ENCODE assay signal across 1 cellular context in genomic region chr22:19641983-19642451, GRCh38.
A peak's percentile ranks its signal among the peaks of the same experiment; 100 is the strongest.
TF ChIP-seq lines count a peak whose summit lies in the region.

No MANE protein-coding gene starts in this region.

TF ChIP-seq in K562, 482 proteins besides CTCF, POLR2A, EP300 and RAD21 (continued from another document and continues in another):
- no peak for TF ChIP-seq ZNF140 (CRISPR knock-in tag; IDR thresholded peaks at IDR 0.05)
- peak in 1 of 2 experiments; percentile 25; a peak in 1 of 4 replicates for TF ChIP-seq NONO (IDR thresholded peaks at IDR 0.05; ENCODE audit: low read depth in 2 of 2, low read length in 1 of 2)
- no peak for TF ChIP-seq MNT (conservative IDR thresholded peaks at IDR 0.05)
- 0 out of 2 replicates have a peak, but pooled peaks have one; percentile 40 for TF ChIP-seq ZBTB9 (CRISPR knock-in tag; IDR thresholded peaks at IDR 0.05)
- TF ChIP-seq HDAC8 (tag; IDR thresholded peaks at IDR 0.05), result 0 out of 2 replicates have a peak, but pooled peaks have one; percentile 37
- no peak for TF ChIP-seq ZBTB40 (IDR thresholded peaks at IDR 0.05)
- peak; percentile 68 for TF ChIP-seq ZBTB40 (CRISPR knock-in tag; IDR thresholded peaks at IDR 0.05)
- peak; percentile 62 for TF ChIP-seq PCBP1 (IDR thresholded peaks at IDR 0.05; ENCODE audit: low read depth, low read length, poor library complexity, severe bottlenecking)
- no peak for TF ChIP-seq RBM34 (IDR thresholded peaks at IDR 0.05; ENCODE audit: borderline replicate concordance, insufficient read depth, low read length)
- TF ChIP-seq ZC3H4 (CRISPR knock-in tag; IDR thresholded peaks at IDR 0.05; ENCODE audit: borderline replicate concordance), result no peak
- TF ChIP-seq ZNF263 (CRISPR knock-in tag; IDR thresholded peaks at IDR 0.05; ENCODE audit: borderline replicate concordance), result no peak
- TF ChIP-seq STAT6 (CRISPR knock-in tag; IDR thresholded peaks at IDR 0.05), result peak; percentile 83
- peak; percentile 30; the same call in 1 of the 2 replicates for TF ChIP-seq ETS1 (conservative IDR thresholded peaks at IDR 0.05; ENCODE audit: control insufficient read depth, low read depth, low read length)
- peak; percentile 14; the same call in 1 of the 2 replicates for TF ChIP-seq PRMT5 (CRISPR knock-in tag; IDR thresholded peaks at IDR 0.05)
- no peak for TF ChIP-seq ESRRB (CRISPR knock-in tag; IDR thresholded peaks at IDR 0.05; ENCODE audit: borderline replicate concordance)
- TF ChIP-seq THAP12 (CRISPR knock-in tag; IDR thresholded peaks at IDR 0.05), result peak; percentile 63; the same call in 1 of the 2 replicates
- TF ChIP-seq CHAMP1 (IDR thresholded peaks at IDR 0.05), result no peak
- 0 out of 2 replicates have a peak, but pooled peaks have one; percentile 48 for TF ChIP-seq IFI16 (CRISPR knock-in tag; IDR thresholded peaks at IDR 0.05)
- TF ChIP-seq SRSF1 (IDR thresholded peaks at IDR 0.05; ENCODE audit: low read depth, low read length), result no peak
- TF ChIP-seq ZNF512 (tag; IDR thresholded peaks at IDR 0.05), result peak; percentile 41; the same call in 1 of the 2 replicates
- TF ChIP-seq ZC3H11A (IDR thresholded peaks at IDR 0.05; ENCODE audit: low read depth, low read length), result no peak
- TF ChIP-seq PHTF2 (CRISPR knock-in tag; IDR thresholded peaks at IDR 0.05), result no peak
- peak; percentile 78 for TF ChIP-seq SETDB1 (IDR thresholded peaks at IDR 0.05; ENCODE audit: low read length)
- peak; percentile 49; the same call in 1 of the 2 replicates for TF ChIP-seq ZNF277 (CRISPR knock-in tag; IDR thresholded peaks at IDR 0.05; ENCODE audit: borderline replicate concordance)
- no peak for TF ChIP-seq DPF2 (IDR thresholded peaks at IDR 0.05)
- no peak for TF ChIP-seq SMAD2 (IDR thresholded peaks at IDR 0.05; ENCODE audit: low read depth, low read length)
- TF ChIP-seq BCL6 (CRISPR knock-in tag; IDR thresholded peaks at IDR 0.05), result no peak
- TF ChIP-seq ZNF184 (CRISPR knock-in tag; IDR thresholded peaks at IDR 0.05), result no peak
- peak; percentile 18; the same call in 1 of the 2 replicates for TF ChIP-seq ZBTB7A (IDR thresholded peaks at IDR 0.05; ENCODE audit: borderline replicate concordance, control insufficient read depth, low read depth, low read length)
- no peak for TF ChIP-seq TRIM24 (IDR thresholded peaks at IDR 0.05)
- no peak for TF ChIP-seq SREBF1 (IDR thresholded peaks at IDR 0.05; ENCODE audit: borderline replicate concordance, low read depth, low read length)
